14 cellular contexts compared by ENCODE assay signal in the genomic region with DNA sequence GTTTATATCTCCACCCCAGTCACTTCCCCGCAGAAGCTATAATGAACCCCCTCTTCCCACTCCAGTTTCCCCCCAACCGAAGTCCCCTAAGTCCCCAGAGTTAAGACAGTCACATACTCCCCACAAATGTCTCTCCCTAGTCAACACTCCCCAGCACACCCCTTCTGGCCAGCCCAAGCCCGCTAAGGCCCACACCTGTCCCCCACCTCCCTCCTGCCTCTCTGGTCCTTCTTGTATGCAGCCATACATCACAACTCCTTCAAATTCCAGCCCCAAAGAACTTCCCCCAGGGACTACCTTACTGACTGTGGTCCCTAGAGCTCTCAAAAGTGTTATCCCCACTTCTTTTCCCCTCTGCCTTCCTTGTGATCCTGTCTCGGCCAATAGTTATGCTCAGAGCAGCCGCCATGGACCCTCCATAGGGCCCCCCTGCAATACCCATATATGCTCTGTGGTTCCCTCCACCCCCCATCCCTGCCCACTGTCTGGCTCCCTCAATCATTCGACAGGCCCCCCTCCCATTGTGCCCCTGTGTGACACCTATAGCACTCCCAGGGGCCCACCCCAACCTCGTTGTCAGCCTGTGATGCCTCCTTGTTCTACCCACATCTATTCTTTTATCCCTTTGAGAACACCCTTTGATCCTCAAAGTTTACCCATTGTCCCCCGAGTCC. TPM values are rescaled to one million over a fixed set of nuclear protein-coding genes. Genes with fewer than 3 reads are reported as not detected.
DNase-seq lines count a peak whose midpoint lies in the region; ATAC-seq and TF ChIP-seq lines count a peak whose summit lies in the region.
"Had no signal": no experiment of that assay in that cellular context is flagged by ENCODE, and none has a peak within 500 bp of the region (broad histone marks: within the 10 kb centered on the region; RNA-seq: fewer than 3 reads in every experiment).

No MANE protein-coding gene starts in this region.

- no peak overlapping the region for H3K4me2 ChIP-seq in mesenchymal stem cell (ENCODE audit: low read length, poor library complexity, severe bottlenecking)

- no peaks in the 10 kb centered on the region for H3K27me3 Mint-ChIP-seq in stimulated activated naive CD8-positive, alpha-beta T cell treated with anti-CD3 and anti-CD28 coated beads, Interleukin-15, Interleukin-2, amounts not matched to agents 100 ng/mL and 50 ng/mL, for 24 hours
- no peaks in the 10 kb centered on the region for H3K27me3 Mint-ChIP-seq in activated T-helper 17 cell treated with anti-CD3 and anti-CD28 coated beads, Interleukin-2, amount 50 U/mL, for 72 hours

- peak overlapping the region; percentile 100 for H3K27ac Mint-ChIP-seq in stimulated activated naive CD8-positive, alpha-beta T cell treated with anti-CD3 and anti-CD28 coated beads, Interleukin-15, Interleukin-2, amounts not matched to agents 100 ng/mL and 50 ng/mL, for 24 hours
- peak overlapping the region; percentile 98 for H3K27ac Mint-ChIP-seq in activated T-helper 17 cell treated with anti-CD3 and anti-CD28 coated beads, Interleukin-2, amount 50 U/mL, for 72 hours

- H3K4me1 ChIP-seq in mesenchymal stem cell (ENCODE audit: control insufficient read depth, insufficient read depth, low read depth, low read length) = peaks cover 15% of the 10 kb centered on the region
- peaks cover 8% of the 10 kb centered on the region for H3K4me1 ChIP-seq in vagina

- H2BK120ac ChIP-seq in mesenchymal stem cell (ENCODE audit: low read depth, low read length) = no peak overlapping the region

- peaks cover 41% of the 10 kb centered on the region for H3K36me3 Mint-ChIP-seq in stimulated activated naive CD8-positive, alpha-beta T cell treated with anti-CD3 and anti-CD28 coated beads, Interleukin-15, Interleukin-2, amounts not matched to agents 100 ng/mL and 50 ng/mL, for 24 hours (ENCODE audit: low read depth)
- peaks cover 77% of the 10 kb centered on the region for H3K36me3 Mint-ChIP-seq in activated T-helper 17 cell treated with anti-CD3 and anti-CD28 coated beads, Interleukin-2, amount 50 U/mL, for 72 hours (ENCODE audit: low read depth)

- WGBS in mesenchymal stem cell = 72% methylated on average over 8 of the region's 8 CpGs

- no peak overlapping the region for H2BK12ac ChIP-seq in mesenchymal stem cell (ENCODE audit: low read length in 2 of 2)

- no peak overlapping the region for H3K18ac ChIP-seq in mesenchymal stem cell (ENCODE audit: low read depth in 1 of 2, low read length in 2 of 2)

- no peak overlapping the region for H3K14ac ChIP-seq in mesenchymal stem cell (ENCODE audit: low read length in 2 of 2)

- no peak overlapping the region for H2BK15ac ChIP-seq in mesenchymal stem cell (ENCODE audit: low read depth, poor library complexity, severe bottlenecking)

- no peak overlapping the region for H4K91ac ChIP-seq in mesenchymal stem cell (ENCODE audit: low read length)

- peak overlapping the region; percentile 56 for H2AK5ac ChIP-seq in mesenchymal stem cell (ENCODE audit: low read length, severe bottlenecking)

- H3K4ac ChIP-seq in mesenchymal stem cell (ENCODE audit: low read depth in 1 of 2, low read length in 2 of 2) = no peak overlapping the region

- no peak overlapping the region for H3K27ac ChIP-seq in mesenchymal stem cell (ENCODE audit: low read length, poor library complexity, severe bottlenecking)
- H3K27ac ChIP-seq in vagina = peak overlapping the region; percentile 14
- H3K27ac ChIP-seq: HL-60, suprapubic skin had no signal

- no peak overlapping the region for H2BK5ac ChIP-seq in mesenchymal stem cell (ENCODE audit: low read depth, low read length, poor library complexity, severe bottlenecking)

- peaks cover 33% of the 10 kb centered on the region for H3K79me1 ChIP-seq in mesenchymal stem cell (replicated peaks; ENCODE audit: low read length, poor library complexity, severe bottlenecking)

- peaks cover 59% of the 10 kb centered on the region for H3K4me1 Mint-ChIP-seq in stimulated activated naive CD8-positive, alpha-beta T cell treated with anti-CD3 and anti-CD28 coated beads, Interleukin-15, Interleukin-2, amounts not matched to agents 100 ng/mL and 50 ng/mL, for 24 hours (ENCODE audit: low read depth)
- H3K4me1 Mint-ChIP-seq in activated T-helper 17 cell treated with anti-CD3 and anti-CD28 coated beads, Interleukin-2, amount 50 U/mL, for 72 hours = peaks cover 36% of the 10 kb centered on the region

- H3K9me3 ChIP-seq in mesenchymal stem cell (ENCODE audit: control insufficient read depth, low read length) (no peaks in the 10 kb centered on the region), vagina (no peaks in the 10 kb centered on the region)
- H3K9me3 ChIP-seq: MG63, suprapubic skin had no signal

- H3K4me3 ChIP-seq in mesenchymal stem cell (ENCODE audit: insufficient read depth in 1 of 2, low read depth in 1 of 2, low read length in 2 of 2) = no peak overlapping the region
- no peak overlapping the region for H3K4me3 ChIP-seq in vagina
- H3K4me3 ChIP-seq: MG63, suprapubic skin had no signal

- TF ChIP-seq POLR2A in vagina (IDR thresholded peaks at IDR 0.05) = no peak

- intact Hi-C loops in vagina (cut with DNase I) = no loop called here

- peak overlapping the region; percentile 22 for H3K9ac ChIP-seq in mesenchymal stem cell (ENCODE audit: low read length)

- no peak overlapping the region for H3K4me3 Mint-ChIP-seq in stimulated activated naive CD8-positive, alpha-beta T cell treated with anti-CD3 and anti-CD28 coated beads, Interleukin-15, Interleukin-2, amounts not matched to agents 100 ng/mL and 50 ng/mL, for 24 hours
- H3K4me3 Mint-ChIP-seq in activated T-helper 17 cell treated with anti-CD3 and anti-CD28 coated beads, Interleukin-2, amount 50 U/mL, for 72 hours = peak overlapping the region; percentile 95

- no peak overlapping the region for H4K8ac ChIP-seq in mesenchymal stem cell (ENCODE audit: low read length)

- no peak for DNase-seq in stimulated activated naive CD8-positive, alpha-beta T cell treated with anti-CD3 and anti-CD28 coated beads, Interleukin-15, Interleukin-2, amounts not matched to agents 100 U/mL and 50 U/mL, for 24 hours
- no peak for DNase-seq in mesenchymal stem cell
- DNase-seq in vagina (ENCODE audit: extremely low spot score in 2 of 2) = no peak
- no peak for DNase-seq in 8988T
- no peak for DNase-seq in activated gamma-delta T cell treated with Interleukin-2 at 50 U/mL for 16 hours
- DNase-seq in central memory CD4-positive, alpha-beta T cell = no peak
- DNase-seq: activated CD4-positive, alpha-beta T cell treated with anti-CD3 and anti-CD28 coated beads, Interleukin-2, amount 50 U/mL, for 4 hours; aorta; MG63; SW 1271 had no signal

- H2AFZ ChIP-seq in mesenchymal stem cell (ENCODE audit: low read depth, low read length) = no peak overlapping the region

- ATAC-seq in stimulated activated naive CD8-positive, alpha-beta T cell treated with anti-CD3 and anti-CD28 coated beads, Interleukin-15, Interleukin-2, amounts not matched to agents 100 U/mL and 50 U/mL, for 24 hours = no peak
- no peak for ATAC-seq in activated T-helper 17 cell treated with anti-CD3 and anti-CD28 coated beads, Interleukin-2, amount 50 U/mL, for 72 hours (replicated peaks)

- no peak overlapping the region for H3K23ac ChIP-seq in mesenchymal stem cell (ENCODE audit: low read length in 2 of 2)

- TF ChIP-seq CTCF in vagina (IDR thresholded peaks at IDR 0.05) = no peak

- no peaks in the 10 kb centered on the region for H3K9me3 Mint-ChIP-seq in stimulated activated naive CD8-positive, alpha-beta T cell treated with anti-CD3 and anti-CD28 coated beads, Interleukin-15, Interleukin-2, amounts not matched to agents 100 ng/mL and 50 ng/mL, for 24 hours
- no peaks in the 10 kb centered on the region for H3K9me3 Mint-ChIP-seq in activated T-helper 17 cell treated with anti-CD3 and anti-CD28 coated beads, Interleukin-2, amount 50 U/mL, for 72 hours

- H3K27me3 ChIP-seq in mesenchymal stem cell (ENCODE audit: control insufficient read depth in 1 of 2, insufficient read depth in 1 of 2, low read length in 2 of 2) (no peaks in the 10 kb centered on the region), vagina (no peaks in the 10 kb centered on the region)
- H3K27me3 ChIP-seq: MG63, suprapubic skin had no signal

- H3K36me3 ChIP-seq in mesenchymal stem cell (ENCODE audit: control insufficient read depth in 1 of 2, insufficient read depth in 2 of 2, low read depth in 1 of 2, low read length in 2 of 2) (peaks cover 41 to 48% of the 10 kb centered on the region in 2 experiments), vagina (peaks cover 0 to 41% of the 10 kb centered on the region in 2 donors)

RNA-seq across cellular contexts. Expression of gene NSUN4, which starts 2.2 kb away (rescaled TPM):
- total RNA-seq in activated T-helper 17 cell treated with anti-CD3 and anti-CD28 coated beads, Interleukin-2, amount 50 U/mL, for 72 hours = 10 to 100 TPM; 23.3 to 24.5 TPM
- polyA plus RNA-seq in mesenchymal stem cell (2013, experiment 1 of 2) = 12.0 TPM
- polyA plus RNA-seq in mesenchymal stem cell (2013, experiment 2 of 2) = 13.8 TPM
- 21.4 TPM for total RNA-seq in vagina

RNA-seq across cellular contexts. Expression of gene UQCRH, which starts 39.3 kb away (rescaled TPM):
- total RNA-seq in activated T-helper 17 cell treated with anti-CD3 and anti-CD28 coated beads, Interleukin-2, amount 50 U/mL, for 72 hours = 100 to 1,000 TPM; 272 to 374 TPM
- polyA plus RNA-seq in mesenchymal stem cell (2013, experiment 1 of 2) = 399 TPM
- 420 TPM for polyA plus RNA-seq in mesenchymal stem cell (2013, experiment 2 of 2)
- 175 TPM for total RNA-seq in vagina

RNA-seq across cellular contexts. Expression of gene LRRC41, which starts 39.4 kb away (rescaled TPM):
- total RNA-seq in activated T-helper 17 cell treated with anti-CD3 and anti-CD28 coated beads, Interleukin-2, amount 50 U/mL, for 72 hours = 10 to 100 TPM; 30.1 to 37.7 TPM
- 55.2 TPM for polyA plus RNA-seq in mesenchymal stem cell (2013, experiment 1 of 2)
- 53.6 TPM for polyA plus RNA-seq in mesenchymal stem cell (2013, experiment 2 of 2)
- total RNA-seq in vagina = 58.4 TPM

RNA-seq across cellular contexts. Expression of gene FAAH, which starts 51.3 kb away (rescaled TPM):
- 1 to 10 TPM; 2.1 to 5.6 TPM for total RNA-seq in activated T-helper 17 cell treated with anti-CD3 and anti-CD28 coated beads, Interleukin-2, amount 50 U/mL, for 72 hours
- 0.48 TPM for polyA plus RNA-seq in mesenchymal stem cell (2013, experiment 1 of 2)
- 0.58 TPM for polyA plus RNA-seq in mesenchymal stem cell (2013, experiment 2 of 2)
- total RNA-seq in vagina = 38.1 TPM
